In the genomic region with DNA sequence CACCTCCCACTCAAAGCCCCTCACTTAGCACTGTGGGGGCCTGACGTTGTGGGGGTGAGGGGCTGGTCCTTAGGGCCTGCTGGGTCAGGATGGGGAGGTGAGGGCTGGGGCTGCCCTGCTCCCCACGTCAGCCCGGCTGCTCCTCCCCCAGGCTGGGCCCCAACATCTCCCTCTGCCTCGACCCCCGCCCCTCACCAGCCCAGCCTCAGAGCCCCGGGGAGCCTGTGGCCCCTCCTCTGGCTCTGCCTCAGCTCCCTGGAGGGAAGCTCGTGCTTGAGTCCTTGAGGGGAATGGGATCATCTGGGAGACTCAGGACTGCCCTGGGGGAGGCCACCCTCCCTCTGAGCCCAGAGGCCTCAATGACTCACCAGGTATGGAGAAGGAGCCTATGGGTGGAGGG, we compare ENCODE assay signal across 26 cellular contexts. TPM values are rescaled to one million over a fixed set of nuclear protein-coding genes. Genes with fewer than 3 reads are reported as not detected.
"Had no signal": no experiment of that assay in that cellular context is flagged by ENCODE, and none has a peak within 500 bp of the region (broad histone marks: within the 10 kb centered on the region; RNA-seq: fewer than 3 reads in every experiment).

No MANE protein-coding gene starts in this region.

- H3K4me3 Mint-ChIP-seq: effector memory CD8-positive, alpha-beta T cell; immature natural killer cell; naive thymus-derived CD8-positive, alpha-beta T cell; nephron progenitor cell; stimulated activated naive B cell treated with anti-CD40 and anti-IgM and Interleukin-4, amounts not matched to agents 10 μg/mL and 1 μg/mL and 100 μg/mL, for 72 hours; stimulated activated naive CD8-positive, alpha-beta T cell treated with anti-CD3 and anti-CD28 coated beads, Interleukin-15, Interleukin-2, amounts not matched to agents 100 ng/mL and 50 ng/mL, for 24 hours had no signal

- H3K27me3 ChIP-seq: pancreas, right lobe of liver, tibial nerve, upper lobe of left lung, uterus had no signal

- H3K27ac Mint-ChIP-seq: effector memory CD8-positive, alpha-beta T cell; immature natural killer cell; naive thymus-derived CD8-positive, alpha-beta T cell; nephron progenitor cell; progenitor cell of endocrine pancreas; stimulated activated naive CD8-positive, alpha-beta T cell treated with anti-CD3 and anti-CD28 coated beads, Interleukin-15, Interleukin-2, amounts not matched to agents 100 ng/mL and 50 ng/mL, for 24 hours had no signal

- FAIRE-seq: endometrium, frontal cortex, pancreas had no signal

- H3K27ac ChIP-seq: coronary artery, esophagus squamous epithelium, lower lobe of right lung, pancreas, right lobe of liver, thoracic aorta, tibial nerve, upper lobe of left lung, uterus had no signal

- DNase-seq: effector memory CD8-positive, alpha-beta T cell; erythroblast; esophagus squamous epithelium; hypothalamus; immature natural killer cell; islet precursor cell; left ventricle myocardium superior; naive thymus-derived CD8-positive, alpha-beta T cell; nephron progenitor cell; pancreas; right lobe of liver; stimulated activated CD4-positive, alpha-beta T cell treated with anti-CD3 and anti-CD28 coated beads, Interleukin-2, amount 100 ng/mL, for 24 hours; stimulated activated CD4-positive, alpha-beta T cell treated with anti-CD3 and anti-CD28 coated beads, Interleukin-4, amount 100 ng/mL, for 24 hours; stimulated activated naive B cell treated with anti-CD40 and anti-IgM and Interleukin-4, amounts not matched to agents 10 μg/mL and 1 μg/mL and 100 μg/mL, for 72 hours; upper lobe of left lung; uterus had no signal

- H3K4me1 ChIP-seq: esophagus squamous epithelium, lower lobe of right lung, pancreas, right lobe of liver, tibial nerve, upper lobe of left lung, uterus had no signal

- H3K4me1 Mint-ChIP-seq: immature natural killer cell, nephron progenitor cell had no signal

- H3K9me3 Mint-ChIP-seq: effector memory CD8-positive, alpha-beta T cell; immature natural killer cell; naive thymus-derived CD8-positive, alpha-beta T cell had no signal

- H3K4me3 ChIP-seq: coronary artery, esophagus squamous epithelium, lower lobe of right lung, pancreas, right lobe of liver, thoracic aorta, tibial nerve, upper lobe of left lung, uterus had no signal

- H3K9me3 ChIP-seq: esophagus squamous epithelium, lower lobe of right lung, pancreas, right lobe of liver, thoracic aorta, tibial nerve, upper lobe of left lung, uterus had no signal

- ATAC-seq: effector memory CD8-positive, alpha-beta T cell; left ventricle myocardium superior; lower lobe of right lung; naive thymus-derived CD8-positive, alpha-beta T cell; pancreas; stimulated activated naive B cell treated with anti-CD40 and anti-IgM and Interleukin-4, amounts not matched to agents 10 μg/mL and 1 μg/mL and 100 μg/mL, for 72 hours had no signal

- H3K36me3 Mint-ChIP-seq: immature natural killer cell; naive thymus-derived CD8-positive, alpha-beta T cell had no signal

- H3K36me3 ChIP-seq: esophagus squamous epithelium, lower lobe of right lung, pancreas, right lobe of liver, thoracic aorta, tibial nerve, upper lobe of left lung, uterus had no signal

RNA-seq across cellular contexts. Expression of gene LILRA4, which starts 6.8 kb away (rescaled TPM):
- total RNA-seq: dermis microvascular lymphatic vessel endothelial cell, left ventricle myocardium superior, myocyte, progenitor cell of endocrine pancreas, thoracic aorta, tibial nerve, uterus had no signal
- polyA plus RNA-seq: naive thymus-derived CD8-positive, alpha-beta T cell; pancreas had no signal

RNA-seq across cellular contexts. Expression of gene LILRA5, which starts 19.2 kb away (rescaled TPM):
- total RNA-seq: dermis microvascular lymphatic vessel endothelial cell; myocyte; naive thymus-derived CD8-positive, alpha-beta T cell; progenitor cell of endocrine pancreas had no signal

RNA-seq across cellular contexts. Expression of gene LAIR1, which starts 32.6 kb away (rescaled TPM):
- total RNA-seq: dermis microvascular lymphatic vessel endothelial cell, myocyte, progenitor cell of endocrine pancreas had no signal

RNA-seq across cellular contexts. Expression of gene LILRB2, which starts 51.2 kb away (rescaled TPM):
- total RNA-seq: dermis microvascular lymphatic vessel endothelial cell, frontal cortex, myocyte, progenitor cell of endocrine pancreas had no signal
- polyA plus RNA-seq: naive thymus-derived CD8-positive, alpha-beta T cell had no signal
